ENCODE assay signal across 29 cellular contexts in the genomic region with DNA sequence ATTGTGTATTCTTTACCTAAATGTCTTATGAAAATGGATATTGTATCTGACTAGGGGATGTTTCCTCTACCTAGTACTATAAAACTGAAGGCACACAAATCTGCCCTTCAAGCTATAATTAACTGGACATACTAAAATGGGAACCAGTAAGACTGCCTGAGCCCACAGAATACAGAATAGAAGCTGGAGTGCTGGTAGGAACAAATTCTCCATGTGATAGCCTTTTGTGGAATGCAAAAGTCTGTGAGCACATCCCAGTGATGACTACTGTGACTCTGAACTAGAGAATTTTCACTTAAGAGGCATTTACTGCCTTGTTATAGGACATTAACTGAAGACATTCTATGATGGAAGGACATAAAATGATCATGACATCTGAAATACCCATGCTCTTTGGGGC.
"Had no signal": no experiment of that assay in that cellular context is flagged by ENCODE, and none has a peak within 500 bp of the region (broad histone marks: within the 10 kb centered on the region; RNA-seq: fewer than 3 reads in every experiment).

No MANE protein-coding gene starts in this region.

- H3K4me1 ChIP-seq: ascending aorta, gastroesophageal sphincter, lower lobe of right lung, right lobe of liver, testis, transverse colon, uterus had no signal

- H3K27ac ChIP-seq: ascending aorta, cardiac muscle cell, coronary artery, gastroesophageal sphincter, lower lobe of right lung, right lobe of liver, skin epidermis, testis, transverse colon, uterus, WERI-Rb-1 had no signal

- H3K27me3 ChIP-seq: ascending aorta, cardiac muscle cell, gastroesophageal sphincter, right lobe of liver, testis, transverse colon, uterus had no signal

- H3K4me3 ChIP-seq: ascending aorta, cardiac muscle cell, coronary artery, gastroesophageal sphincter, lower lobe of right lung, right lobe of liver, skin epidermis, testis, transverse colon, uterus had no signal

- ATAC-seq: activated CD4-positive, CD25-positive, alpha-beta regulatory T cell treated with anti-CD3 and anti-CD28 coated beads, Interleukin-2, amount 50 U/mL, for 24 hours; effector memory CD8-positive, alpha-beta T cell; gastroesophageal sphincter; lower lobe of right lung; natural killer cell treated with Interleukin-12 subunit alpha and Interleukin-12 subunit beta and Interleukin-15 and Interleukin-18, amount 100 ng/mL, for 72 hours; right lobe of liver; stimulated activated naive CD8-positive, alpha-beta T cell treated with anti-CD3 and anti-CD28 coated beads, Interleukin-15, Interleukin-2, amounts not matched to agents 100 U/mL and 50 U/mL, for 24 hours had no signal

- DNase-seq: activated CD4-positive, alpha-beta T cell treated with anti-CD3 and anti-CD28 coated beads for 48 hours; activated CD4-positive, alpha-beta T cell treated with anti-CD3 and anti-CD28 coated beads, Interleukin-2, amount 50 U/mL, for 48 hours; activated CD8-positive, alpha-beta memory T cell treated with anti-CD3 and anti-CD28 coated beads for 24 hours; activated gamma-delta T cell; activated naive CD4-positive, alpha-beta T cell treated with anti-CD3 and anti-CD28 coated beads, Interleukin-2, amount 10 ng/mL, durations not matched to agents 7 days and 5 days; activated naive CD8-positive, alpha-beta T cell treated with anti-CD3 and anti-CD28 coated beads, Interleukin-2, amount 10 ng/mL, durations not matched to agents 7 days and 5 days; activated T-cell treated with anti-CD3 and anti-CD28 coated beads, Interleukin-2, amount 50 U/mL, for 1 hour; effector memory CD8-positive, alpha-beta T cell; erythroblast; hypothalamus; immature natural killer cell; kidney; lower lobe of right lung; mesenchymal stem cell; right lobe of liver; stimulated activated CD4-positive, alpha-beta T cell treated with anti-CD3 and anti-CD28 coated beads, Interleukin-12 subunit alpha, Interleukin-12 subunit beta, amount 100 ng/mL, for 4 hours; stimulated activated CD4-positive, alpha-beta T cell treated with anti-CD3 and anti-CD28 coated beads, Interleukin-4, amount 100 ng/mL, for 1 hour; stimulated activated naive CD8-positive, alpha-beta T cell treated with anti-CD3 and anti-CD28 coated beads, Interleukin-15, Interleukin-2, amounts not matched to agents 100 U/mL and 50 U/mL, for 24 hours; testis; transverse colon; uterus; WERI-Rb-1 had no signal

- H3K9me3 ChIP-seq: ascending aorta, gastroesophageal sphincter, lower lobe of right lung, right lobe of liver, testis, transverse colon, uterus had no signal

- H3K36me3 ChIP-seq: uterus, WERI-Rb-1 had no signal
